16 cellular contexts compared by ENCODE assay signal in the genomic region with DNA sequence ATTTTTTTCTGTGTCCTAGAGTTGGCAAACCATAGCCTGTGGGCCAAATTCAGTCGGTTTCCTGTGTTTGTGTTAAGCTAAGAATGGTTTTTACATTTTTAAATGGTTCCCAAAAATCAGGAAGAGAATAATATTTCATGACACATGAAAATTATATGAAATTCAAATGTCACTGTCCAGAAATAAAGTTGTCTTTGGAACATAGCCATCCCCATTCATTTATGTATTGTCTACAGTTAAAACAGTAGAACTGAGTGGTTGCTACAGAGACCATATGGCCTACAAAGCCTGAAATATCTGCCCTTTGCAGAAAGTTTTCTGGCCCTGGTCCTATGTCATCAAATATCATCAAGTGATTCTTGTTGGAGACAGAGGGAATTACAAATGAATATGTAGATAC. TPM values are rescaled to one million over a fixed set of nuclear protein-coding genes. Genes with fewer than 3 reads are reported as not detected.
DNase-seq lines count a peak whose midpoint lies in the region; ATAC-seq, FAIRE-seq and TF ChIP-seq lines count a peak whose summit lies in the region.
"Had no signal": no experiment of that assay in that cellular context is flagged by ENCODE, and none has a peak within 500 bp of the region (broad histone marks: within the 10 kb centered on the region; RNA-seq: fewer than 3 reads in every experiment).

No MANE protein-coding gene starts in this region.

- H3K27me3 ChIP-seq in pancreas (peaks cover 0 to 8% (median 0%) of the 10 kb centered on the region in 4 donors), ascending aorta (no peaks in the 10 kb centered on the region)
- H3K27me3 ChIP-seq: BE2C had no signal

- H3K36me3 ChIP-seq in pancreas (no peaks in the 10 kb centered on the region), ascending aorta (no peaks in the 10 kb centered on the region)
- H3K36me3 ChIP-seq: BE2C had no signal

- no peaks in the 10 kb centered on the region for H3K9me3 ChIP-seq in pancreas
- no peaks in the 10 kb centered on the region for H3K9me3 ChIP-seq in ascending aorta
- H3K9me3 ChIP-seq: BE2C had no signal

- H3K27ac ChIP-seq in pancreas (no peak overlapping the region), ascending aorta (no peak overlapping the region)
- H3K27ac ChIP-seq: C4-2B, GM23248, HL-60 had no signal

- WGBS in pancreas, 2 donors = 17 to 19% methylated on average over 1 of the region's 1 CpG

- no peak for ATAC-seq in pancreas
- no peak for ATAC-seq in GM18861 (IDR thresholded peaks at IDR 0.05; ENCODE audit: unreplicated experiment)
- ATAC-seq: HCT116 had no signal

- no peaks in the 10 kb centered on the region for H3K4me1 ChIP-seq in pancreas
- H3K4me1 ChIP-seq in ascending aorta = no peaks in the 10 kb centered on the region
- H3K4me1 ChIP-seq: BE2C had no signal

- TF ChIP-seq CTCF in cardiac fibroblast (IDR thresholded peaks at IDR 0.05; ENCODE audit: low read depth, low read length) = no peak
- no peak for TF ChIP-seq CTCF in fibroblast of the aortic adventitia (IDR thresholded peaks at IDR 0.05; ENCODE audit: insufficient read depth, low read length)
- TF ChIP-seq CTCF in pancreas (IDR thresholded peaks at IDR 0.05) = no peak
- TF ChIP-seq CTCF in ascending aorta (IDR thresholded peaks at IDR 0.05) = no peak

- H3K4me3 ChIP-seq in cardiac fibroblast (replicated peaks in 1 of 2; ENCODE audit: low read depth in 2 of 2, low read length in 2 of 2) (no peak overlapping the region), fibroblast of the aortic adventitia (ENCODE audit: low read depth, low read length) (no peak overlapping the region), pancreas (no peak overlapping the region), ascending aorta (no peak overlapping the region)
- H3K4me3 ChIP-seq: GM23248 had no signal

- DNase-seq in NCI-H446 treated with DMSO at 0.1 percent for 48 hours (lab: John Stamatoyannopoulos, UW) (peak; percentile 31), cardiac fibroblast (ENCODE audit: low read depth in 2 of 2) (peak; percentile 31 to 55), fibroblast of the aortic adventitia (ENCODE audit: low read depth) (peak; percentile 43), pancreas (no peak), DMS53 (lab: John Stamatoyannopoulos, UW) (no peak), ascending aorta (ENCODE audit: low spot score in 2 of 2) (no peak)
- DNase-seq: BE2C; CD4-positive, alpha-beta memory T cell; GF-D8; GM23248 had no signal

- peak; percentile 26 for FAIRE-seq in pancreas (lab: Jason Lieb, UNC)
- FAIRE-seq: A204.1, H54 had no signal

- intact Hi-C loops in pancreas (cut with DNase I) (no loop called here), ascending aorta (cut with DNase I) (no loop called here)

RNA-seq across cellular contexts. Expression of a gene that starts 15.5 kb away (rescaled TPM):
- total RNA-seq in fibroblast of the aortic adventitia (ENCODE audit: low replicate concordance) = 0.41 and 5.0 TPM in 2 replicates
- total RNA-seq in pancreas = under 1 TPM in 5 of 6 donors, not detected in 1; 0.03 to 0.15 (median 0.06) TPM
- polyA plus RNA-seq in pancreas = under 1 TPM; 0.04 to 0.23 TPM
- total RNA-seq in ascending aorta = not detected
- total RNA-seq: CD4-positive, alpha-beta memory T cell; GM23248 had no signal
- polyA plus RNA-seq: CD4-positive, alpha-beta memory T cell had no signal

Comparison
In these comparisons a context has a peak if more than half of its experiments do, and no peak if none do; other contexts are left out.
1. DNase-seq: peak in NCI-H446 treated with DMSO at 0.1 percent for 48 hours (single experiment), cardiac fibroblast (2 of 2) and fibroblast of the aortic adventitia (single experiment); none in pancreas (0 of 6), DMS53 (single experiment) and ascending aorta (0 of 2).